Comparison of ENCODE assay signal across 1 cellular context in the genomic region with DNA sequence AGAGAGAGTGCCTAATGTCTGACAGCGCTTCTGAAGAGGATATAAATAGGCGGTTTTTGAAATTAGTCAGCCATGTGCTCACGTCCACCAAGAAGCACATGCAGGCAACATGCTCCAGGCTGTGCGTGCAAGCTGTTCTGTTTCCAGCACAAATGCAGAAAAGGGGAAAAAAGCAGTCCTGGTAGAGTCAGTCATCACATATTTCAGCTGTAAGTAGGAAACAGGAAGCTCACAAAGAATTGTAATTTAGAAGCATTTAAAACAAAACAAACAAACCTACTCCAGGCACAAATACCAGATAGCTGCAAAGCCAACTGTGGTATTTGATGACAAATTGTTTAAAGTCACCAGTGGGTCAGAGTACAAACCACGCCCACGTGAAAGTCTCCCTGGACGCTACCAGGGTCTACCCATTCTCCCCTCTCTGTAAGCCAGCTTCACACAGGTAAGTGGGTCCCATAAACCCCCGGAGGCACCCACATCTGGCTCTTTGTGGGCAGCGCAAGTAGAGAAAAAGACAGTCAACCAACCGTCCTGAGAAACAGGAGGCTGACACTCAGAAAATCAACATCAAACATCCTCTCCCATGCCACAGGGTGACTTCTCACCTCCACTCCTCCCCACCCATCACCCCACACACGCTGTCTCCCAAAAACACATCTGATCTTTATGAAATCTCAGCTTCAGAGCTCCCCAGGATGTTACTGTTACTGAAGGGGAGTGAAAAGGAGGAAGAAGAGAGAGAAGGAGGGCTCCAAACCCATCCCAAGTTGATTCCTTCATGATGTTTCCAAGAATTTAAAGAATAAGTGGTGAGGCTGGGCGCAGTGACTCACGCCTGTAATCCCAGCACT.
A peak's percentile ranks its signal among the peaks of the same experiment; 100 is the strongest.
TF ChIP-seq lines count a peak whose summit lies in the region.

No MANE protein-coding gene starts in this region.

TF ChIP-seq in HepG2, 621 proteins besides CTCF, POLR2A, EP300 and RAD21 (continued from another document):
- TF ChIP-seq, protein P1, sequence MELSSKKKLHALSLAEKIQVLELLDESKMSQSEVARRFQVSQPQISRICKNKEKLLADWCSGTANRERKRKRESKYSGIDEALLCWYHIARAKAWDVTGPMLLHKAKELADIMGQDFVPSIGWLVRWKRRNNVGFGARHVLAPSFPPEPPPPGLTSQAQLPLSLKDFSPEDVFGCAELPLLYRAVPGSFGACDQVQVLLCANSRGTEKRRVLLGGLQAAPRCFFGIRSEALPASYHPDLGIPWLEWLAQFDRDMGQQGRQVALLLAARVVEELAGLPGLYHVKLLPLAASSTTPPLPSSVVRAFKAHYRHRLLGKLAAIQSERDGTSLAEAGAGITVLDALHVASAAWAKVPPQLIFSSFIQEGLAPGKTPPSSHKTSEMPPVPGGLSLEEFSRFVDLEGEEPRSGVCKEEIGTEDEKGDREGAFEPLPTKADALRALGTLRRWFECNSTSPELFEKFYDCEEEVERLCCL (CRISPR knock-in tag; IDR thresholded peaks at IDR 0.05; ENCODE audit: borderline replicate concordance), result no peak
- TF ChIP-seq, protein P2, sequence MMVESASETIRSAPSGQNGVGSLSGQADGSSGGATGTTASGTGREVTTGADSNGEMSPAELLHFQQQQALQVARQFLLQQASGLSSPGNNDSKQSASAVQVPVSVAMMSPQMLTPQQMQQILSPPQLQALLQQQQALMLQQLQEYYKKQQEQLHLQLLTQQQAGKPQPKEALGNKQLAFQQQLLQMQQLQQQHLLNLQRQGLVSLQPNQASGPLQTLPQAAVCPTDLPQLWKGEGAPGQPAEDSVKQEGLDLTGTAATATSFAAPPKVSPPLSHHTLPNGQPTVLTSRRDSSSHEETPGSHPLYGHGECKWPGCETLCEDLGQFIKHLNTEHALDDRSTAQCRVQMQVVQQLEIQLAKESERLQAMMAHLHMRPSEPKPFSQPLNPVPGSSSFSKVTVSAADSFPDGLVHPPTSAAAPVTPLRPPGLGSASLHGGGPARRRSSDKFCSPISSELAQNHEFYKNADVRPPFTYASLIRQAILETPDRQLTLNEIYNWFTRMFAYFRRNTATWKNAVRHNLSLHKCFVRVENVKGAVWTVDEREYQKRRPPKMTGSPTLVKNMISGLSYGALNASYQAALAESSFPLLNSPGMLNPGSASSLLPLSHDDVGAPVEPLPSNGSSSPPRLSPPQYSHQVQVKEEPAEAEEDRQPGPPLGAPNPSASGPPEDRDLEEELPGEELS (CRISPR knock-in tag; IDR thresholded peaks at IDR 0.05), result peak; percentile 73; the same call in 1 of the 2 replicates
- TF ChIP-seq NR2F1 (CRISPR knock-in tag; IDR thresholded peaks at IDR 0.05) (0 out of 4 replicates have a peak, but pooled peaks of 1 of the 2 experiments have one; percentile 10), ZBTB38 (CRISPR knock-in tag; IDR thresholded peaks at IDR 0.05) (peak; percentile 70), FOXA3 (CRISPR knock-in tag; IDR thresholded peaks at IDR 0.05) (peak; percentile 22; the same call in 1 of the 2 replicates), SAP130 (CRISPR knock-in tag; IDR thresholded peaks at IDR 0.05; ENCODE audit: low read depth) (0 out of 2 replicates have a peak, but pooled peaks have one; percentile 22), NCOA2 (CRISPR knock-in tag; IDR thresholded peaks at IDR 0.05) (0 out of 2 replicates have a peak, but pooled peaks have one; percentile 26), ZNF224 (CRISPR knock-in tag; IDR thresholded peaks at IDR 0.05) (no peak)
- TF ChIP-seq, protein P3, sequence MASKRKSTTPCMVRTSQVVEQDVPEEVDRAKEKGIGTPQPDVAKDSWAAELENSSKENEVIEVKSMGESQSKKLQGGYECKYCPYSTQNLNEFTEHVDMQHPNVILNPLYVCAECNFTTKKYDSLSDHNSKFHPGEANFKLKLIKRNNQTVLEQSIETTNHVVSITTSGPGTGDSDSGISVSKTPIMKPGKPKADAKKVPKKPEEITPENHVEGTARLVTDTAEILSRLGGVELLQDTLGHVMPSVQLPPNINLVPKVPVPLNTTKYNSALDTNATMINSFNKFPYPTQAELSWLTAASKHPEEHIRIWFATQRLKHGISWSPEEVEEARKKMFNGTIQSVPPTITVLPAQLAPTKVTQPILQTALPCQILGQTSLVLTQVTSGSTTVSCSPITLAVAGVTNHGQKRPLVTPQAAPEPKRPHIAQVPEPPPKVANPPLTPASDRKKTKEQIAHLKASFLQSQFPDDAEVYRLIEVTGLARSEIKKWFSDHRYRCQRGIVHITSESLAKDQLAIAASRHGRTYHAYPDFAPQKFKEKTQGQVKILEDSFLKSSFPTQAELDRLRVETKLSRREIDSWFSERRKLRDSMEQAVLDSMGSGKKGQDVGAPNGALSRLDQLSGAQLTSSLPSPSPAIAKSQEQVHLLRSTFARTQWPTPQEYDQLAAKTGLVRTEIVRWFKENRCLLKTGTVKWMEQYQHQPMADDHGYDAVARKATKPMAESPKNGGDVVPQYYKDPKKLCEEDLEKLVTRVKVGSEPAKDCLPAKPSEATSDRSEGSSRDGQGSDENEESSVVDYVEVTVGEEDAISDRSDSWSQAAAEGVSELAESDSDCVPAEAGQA (IDR thresholded peaks at IDR 0.05; ENCODE audit: low read depth), result no peak
- TF ChIP-seq, protein P3 (CRISPR knock-in tag; IDR thresholded peaks at IDR 0.05; ENCODE audit: borderline replicate concordance), result no peak
- TF ChIP-seq, protein P4, sequence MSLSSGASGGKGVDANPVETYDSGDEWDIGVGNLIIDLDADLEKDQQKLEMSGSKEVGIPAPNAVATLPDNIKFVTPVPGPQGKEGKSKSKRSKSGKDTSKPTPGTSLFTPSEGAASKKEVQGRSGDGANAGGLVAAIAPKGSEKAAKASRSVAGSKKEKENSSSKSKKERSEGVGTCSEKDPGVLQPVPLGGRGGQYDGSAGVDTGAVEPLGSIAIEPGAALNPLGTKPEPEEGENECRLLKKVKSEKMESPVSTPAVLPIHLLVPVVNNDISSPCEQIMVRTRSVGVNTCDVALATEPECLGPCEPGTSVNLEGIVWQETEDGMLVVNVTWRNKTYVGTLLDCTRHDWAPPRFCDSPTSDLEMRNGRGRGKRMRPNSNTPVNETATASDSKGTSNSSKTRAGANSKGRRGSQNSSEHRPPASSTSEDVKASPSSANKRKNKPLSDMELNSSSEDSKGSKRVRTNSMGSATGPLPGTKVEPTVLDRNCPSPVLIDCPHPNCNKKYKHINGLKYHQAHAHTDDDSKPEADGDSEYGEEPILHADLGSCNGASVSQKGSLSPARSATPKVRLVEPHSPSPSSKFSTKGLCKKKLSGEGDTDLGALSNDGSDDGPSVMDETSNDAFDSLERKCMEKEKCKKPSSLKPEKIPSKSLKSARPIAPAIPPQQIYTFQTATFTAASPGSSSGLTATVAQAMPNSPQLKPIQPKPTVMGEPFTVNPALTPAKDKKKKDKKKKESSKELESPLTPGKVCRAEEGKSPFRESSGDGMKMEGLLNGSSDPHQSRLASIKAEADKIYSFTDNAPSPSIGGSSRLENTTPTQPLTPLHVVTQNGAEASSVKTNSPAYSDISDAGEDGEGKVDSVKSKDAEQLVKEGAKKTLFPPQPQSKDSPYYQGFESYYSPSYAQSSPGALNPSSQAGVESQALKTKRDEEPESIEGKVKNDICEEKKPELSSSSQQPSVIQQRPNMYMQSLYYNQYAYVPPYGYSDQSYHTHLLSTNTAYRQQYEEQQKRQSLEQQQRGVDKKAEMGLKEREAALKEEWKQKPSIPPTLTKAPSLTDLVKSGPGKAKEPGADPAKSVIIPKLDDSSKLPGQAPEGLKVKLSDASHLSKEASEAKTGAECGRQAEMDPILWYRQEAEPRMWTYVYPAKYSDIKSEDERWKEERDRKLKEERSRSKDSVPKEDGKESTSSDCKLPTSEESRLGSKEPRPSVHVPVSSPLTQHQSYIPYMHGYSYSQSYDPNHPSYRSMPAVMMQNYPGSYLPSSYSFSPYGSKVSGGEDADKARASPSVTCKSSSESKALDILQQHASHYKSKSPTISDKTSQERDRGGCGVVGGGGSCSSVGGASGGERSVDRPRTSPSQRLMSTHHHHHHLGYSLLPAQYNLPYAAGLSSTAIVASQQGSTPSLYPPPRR (CRISPR knock-in tag; IDR thresholded peaks at IDR 0.05; ENCODE audit: borderline replicate concordance), result no peak
